Comparison of ENCODE assay signal across 9 cellular contexts in genomic region chr1:16623337-16623736, GRCh38. TPM values are rescaled to one million over a fixed set of nuclear protein-coding genes. Genes with fewer than 3 reads are reported as not detected.
A peak's percentile ranks its signal among the peaks of the same experiment; 100 is the strongest.
DNase-seq lines count a peak whose midpoint lies in the region; ATAC-seq and TF ChIP-seq lines count a peak whose summit lies in the region.
"Not testable (repeated sequence)": the region's sequence is repeated elsewhere in the genome, so short reads cannot be mapped to it uniquely, and the experiment has no call there.
"Had no signal": no experiment of that assay in that cellular context is flagged by ENCODE, and none has a peak within 500 bp of the region (broad histone marks: within the 10 kb centered on the region; RNA-seq: fewer than 3 reads in every experiment).

No MANE protein-coding gene starts in this region.

- ATAC-seq in left colon: peak; percentile 7

- DNase-seq in Daoy (ENCODE audit: low read depth) (peak; percentile 97), LNCaP clone FGC (ENCODE audit: low read depth) (peak; percentile 72), RKO (ENCODE audit: low spot score) (peak; percentile 78), adrenal gland (peak; percentile 80 to 97 (median 88)), epithelial cell of prostate (ENCODE audit: low read depth, low spot score) (peak; percentile 96), left colon (peak in 1 of 2 donors; percentile 58), retinal pigment epithelial cell (ENCODE audit: low read depth) (peak; percentile 19)

- not testable (repeated sequence) for H3K4me1 ChIP-seq in adrenal gland (replicated peaks in 1 of 2)

- not testable (repeated sequence) for H3K4me3 ChIP-seq in LNCaP clone FGC (ENCODE audit: low read depth, low read length); adrenal gland; retinal pigment epithelial cell (ENCODE audit: low read length)

- WGBS in adrenal gland, 4 donors: 53 to 71% (median 59%) methylated on average over 7 of the region's 7 CpGs

- not testable (repeated sequence) for H3K9me3 ChIP-seq in adrenal gland (replicated peaks in 1 of 3)

- peaks cover 0 to 51% of the 10 kb centered on the region in 2 donors for H3K36me3 ChIP-seq in adrenal gland (replicated peaks in 1 of 2)

- H3K27ac ChIP-seq in adrenal gland (peak overlapping the region in 2 of 5 donors; percentile 48 to 70), epithelial cell of prostate (peak overlapping the region; percentile 68)

- not testable (repeated sequence) for TF ChIP-seq CTCF in LNCaP clone FGC (IDR thresholded peaks at IDR 0.05; ENCODE audit: control insufficient read depth, extremely low read depth, insufficient read depth); adrenal gland (IDR thresholded peaks at IDR 0.05); retinal pigment epithelial cell (conservative IDR thresholded peaks at IDR 0.05; ENCODE audit: low read depth, low read length)

- TF ChIP-seq POLR2A in adrenal gland (IDR thresholded peaks at IDR 0.05): not testable (repeated sequence)

- not testable (repeated sequence) for H3K27me3 ChIP-seq in adrenal gland

- intact Hi-C loops in adrenal gland (cut with DNase I): loop anchor here in 1 of 2 donors (2.0 kb wide), 1 partner anchor 323 kb away; no protein-coding TSS in a partner anchor
- intact Hi-C loops in left colon (cut with DNase I, micrococcal nuclease): not testable (repeated sequence)

RNA-seq across cellular contexts. Expression of gene NBPF1, which starts 10.0 kb away (rescaled TPM):
- 41.5 and 42.2 TPM in 2 replicates for total RNA-seq in Daoy (2014; rRNA removed; shearing (Covaris generic))
- total RNA-seq in adrenal gland (100 to 1,000 TPM in 4 of 8 donors, 10 to 100 TPM in 4; 46.4 to 205 (median 111) TPM), left colon (100 to 1,000 TPM; 101 to 109 TPM)
- polyA plus RNA-seq in adrenal gland: 100 to 1,000 TPM in 1 of 3 donors, 10 to 100 TPM in 1, 1 to 10 TPM in 1; 7.9 to 185 (median 25.8) TPM

RNA-seq across cellular contexts. Expression of gene RNU1-3, which starts 43.4 kb away (rescaled TPM):
- total RNA-seq in Daoy (2014; rRNA removed; shearing (Covaris generic)): 306 and 832 TPM in 2 replicates
- total RNA-seq in adrenal gland: 1,000 to 10,000 TPM in 3 of 8 donors, 100 to 1,000 TPM in 1, under 1 TPM in 3, not detected in 1; under 0.01 to 2,119 (median 890) TPM
- not detected for polyA plus RNA-seq in adrenal gland
- 1,000 to 10,000 TPM; 3,977 to 5,589 TPM for total RNA-seq in left colon
- polyA plus RNA-seq: CD8-positive, alpha-beta memory T cell; esophagus had no signal
